ENCODE assay signal across 1 cellular context in genomic region chr16:27364493-27365141, GRCh38.
A peak's percentile ranks its signal among the peaks of the same experiment; 100 is the strongest.
TF ChIP-seq lines count a peak whose summit lies in the region.

No MANE protein-coding gene starts in this region.

TF ChIP-seq in HepG2, 621 proteins besides CTCF, POLR2A, EP300 and RAD21 (continued from another document and continues in another):
- TF ChIP-seq, protein P1, sequence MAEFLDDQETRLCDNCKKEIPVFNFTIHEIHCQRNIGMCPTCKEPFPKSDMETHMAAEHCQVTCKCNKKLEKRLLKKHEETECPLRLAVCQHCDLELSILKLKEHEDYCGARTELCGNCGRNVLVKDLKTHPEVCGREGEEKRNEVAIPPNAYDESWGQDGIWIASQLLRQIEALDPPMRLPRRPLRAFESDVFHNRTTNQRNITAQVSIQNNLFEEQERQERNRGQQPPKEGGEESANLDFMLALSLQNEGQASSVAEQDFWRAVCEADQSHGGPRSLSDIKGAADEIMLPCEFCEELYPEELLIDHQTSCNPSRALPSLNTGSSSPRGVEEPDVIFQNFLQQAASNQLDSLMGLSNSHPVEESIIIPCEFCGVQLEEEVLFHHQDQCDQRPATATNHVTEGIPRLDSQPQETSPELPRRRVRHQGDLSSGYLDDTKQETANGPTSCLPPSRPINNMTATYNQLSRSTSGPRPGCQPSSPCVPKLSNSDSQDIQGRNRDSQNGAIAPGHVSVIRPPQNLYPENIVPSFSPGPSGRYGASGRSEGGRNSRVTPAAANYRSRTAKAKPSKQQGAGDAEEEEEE (CRISPR knock-in tag; IDR thresholded peaks at IDR 0.05; ENCODE audit: borderline replicate concordance): no peak
- TF ChIP-seq ZGPAT (CRISPR knock-in tag; IDR thresholded peaks at IDR 0.05): peak; percentile 83
- TF ChIP-seq ISX (CRISPR knock-in tag; conservative IDR thresholded peaks at IDR 0.05): no peak
- TF ChIP-seq SMAD9 (CRISPR knock-in tag; IDR thresholded peaks at IDR 0.05): no peak
- peak; percentile 60; the same call in 1 of the 2 replicates for TF ChIP-seq ZMYM4 (CRISPR knock-in tag; IDR thresholded peaks at IDR 0.05)
- peak; percentile 61 for TF ChIP-seq ZNF574 (CRISPR knock-in tag; IDR thresholded peaks at IDR 0.05)
- no peak for TF ChIP-seq ZNF280D (CRISPR knock-in tag; IDR thresholded peaks at IDR 0.05)
- TF ChIP-seq MED8 (CRISPR knock-in tag; IDR thresholded peaks at IDR 0.05; ENCODE audit: insufficient replicate concordance): no peak
- TF ChIP-seq MIXL1 (CRISPR knock-in tag; IDR thresholded peaks at IDR 0.05): peak; percentile 38; the same call in 1 of the 2 replicates
- TF ChIP-seq, protein P2, sequence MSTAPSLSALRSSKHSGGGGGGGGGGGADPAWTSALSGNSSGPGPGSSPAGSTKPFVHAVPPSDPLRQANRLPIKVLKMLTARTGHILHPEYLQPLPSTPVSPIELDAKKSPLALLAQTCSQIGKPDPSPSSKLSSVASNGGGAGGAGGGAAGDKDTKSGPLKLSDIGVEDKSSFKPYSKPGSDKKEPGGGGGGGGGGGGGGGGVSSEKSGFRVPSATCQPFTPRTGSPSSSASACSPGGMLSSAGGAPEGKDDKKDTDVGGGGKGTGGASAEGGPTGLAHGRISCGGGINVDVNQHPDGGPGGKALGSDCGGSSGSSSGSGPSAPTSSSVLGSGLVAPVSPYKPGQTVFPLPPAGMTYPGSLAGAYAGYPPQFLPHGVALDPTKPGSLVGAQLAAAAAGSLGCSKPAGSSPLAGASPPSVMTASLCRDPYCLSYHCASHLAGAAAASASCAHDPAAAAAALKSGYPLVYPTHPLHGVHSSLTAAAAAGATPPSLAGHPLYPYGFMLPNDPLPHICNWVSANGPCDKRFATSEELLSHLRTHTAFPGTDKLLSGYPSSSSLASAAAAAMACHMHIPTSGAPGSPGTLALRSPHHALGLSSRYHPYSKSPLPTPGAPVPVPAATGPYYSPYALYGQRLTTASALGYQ (CRISPR knock-in tag; IDR thresholded peaks at IDR 0.05): peak; percentile 93
- TF ChIP-seq, protein P3, sequence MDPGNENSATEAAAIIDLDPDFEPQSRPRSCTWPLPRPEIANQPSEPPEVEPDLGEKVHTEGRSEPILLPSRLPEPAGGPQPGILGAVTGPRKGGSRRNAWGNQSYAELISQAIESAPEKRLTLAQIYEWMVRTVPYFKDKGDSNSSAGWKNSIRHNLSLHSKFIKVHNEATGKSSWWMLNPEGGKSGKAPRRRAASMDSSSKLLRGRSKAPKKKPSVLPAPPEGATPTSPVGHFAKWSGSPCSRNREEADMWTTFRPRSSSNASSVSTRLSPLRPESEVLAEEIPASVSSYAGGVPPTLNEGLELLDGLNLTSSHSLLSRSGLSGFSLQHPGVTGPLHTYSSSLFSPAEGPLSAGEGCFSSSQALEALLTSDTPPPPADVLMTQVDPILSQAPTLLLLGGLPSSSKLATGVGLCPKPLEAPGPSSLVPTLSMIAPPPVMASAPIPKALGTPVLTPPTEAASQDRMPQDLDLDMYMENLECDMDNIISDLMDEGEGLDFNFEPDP (CRISPR knock-in tag; conservative IDR thresholded peaks at IDR 0.05): no peak
- no peak for TF ChIP-seq NFKB2 (CRISPR knock-in tag; IDR thresholded peaks at IDR 0.05; ENCODE audit: borderline replicate concordance)
- no peak for TF ChIP-seq NBN (conservative IDR thresholded peaks at IDR 0.05)
- TF ChIP-seq, protein P4, sequence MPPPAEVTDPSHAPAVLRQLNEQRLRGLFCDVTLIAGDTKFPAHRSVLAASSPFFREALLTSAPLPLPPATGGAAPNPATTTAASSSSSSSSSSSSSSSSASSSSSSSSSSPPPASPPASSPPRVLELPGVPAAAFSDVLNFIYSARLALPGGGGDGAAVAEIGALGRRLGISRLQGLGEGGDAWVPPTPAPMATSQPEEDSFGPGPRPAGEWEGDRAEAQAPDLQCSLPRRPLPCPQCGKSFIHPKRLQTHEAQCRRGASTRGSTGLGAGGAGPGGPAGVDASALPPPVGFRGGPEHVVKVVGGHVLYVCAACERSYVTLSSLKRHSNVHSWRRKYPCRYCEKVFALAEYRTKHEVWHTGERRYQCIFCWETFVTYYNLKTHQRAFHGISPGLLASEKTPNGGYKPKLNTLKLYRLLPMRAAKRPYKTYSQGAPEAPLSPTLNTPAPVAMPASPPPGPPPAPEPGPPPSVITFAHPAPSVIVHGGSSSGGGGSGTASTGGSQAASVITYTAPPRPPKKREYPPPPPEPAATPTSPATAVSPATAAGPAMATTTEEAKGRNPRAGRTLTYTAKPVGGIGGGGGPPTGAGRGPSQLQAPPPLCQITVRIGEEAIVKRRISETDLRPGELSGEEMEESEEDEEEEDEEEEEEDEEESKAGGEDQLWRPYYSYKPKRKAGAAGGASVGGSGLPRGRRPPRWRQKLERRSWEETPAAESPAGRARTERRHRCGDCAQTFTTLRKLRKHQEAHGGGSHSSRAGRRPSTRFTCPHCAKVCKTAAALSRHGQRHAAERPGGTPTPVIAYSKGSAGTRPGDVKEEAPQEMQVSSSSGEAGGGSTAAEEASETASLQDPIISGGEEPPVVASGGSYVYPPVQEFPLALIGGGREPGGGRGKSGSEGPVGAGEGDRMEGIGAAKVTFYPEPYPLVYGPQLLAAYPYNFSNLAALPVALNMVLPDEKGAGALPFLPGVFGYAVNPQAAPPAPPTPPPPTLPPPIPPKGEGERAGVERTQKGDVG (CRISPR knock-in tag; IDR thresholded peaks at IDR 0.05; ENCODE audit: borderline replicate concordance): no peak
- peak; percentile 80 for TF ChIP-seq E2F5 (CRISPR knock-in tag; conservative IDR thresholded peaks at IDR 0.05)
- TF ChIP-seq NKX3-1 (CRISPR knock-in tag; IDR thresholded peaks at IDR 0.05): 0 out of 2 replicates have a peak, but pooled peaks have one; percentile 46
- TF ChIP-seq LRRFIP1 (CRISPR knock-in tag; conservative IDR thresholded peaks at IDR 0.05): no peak
- TF ChIP-seq, protein P5, sequence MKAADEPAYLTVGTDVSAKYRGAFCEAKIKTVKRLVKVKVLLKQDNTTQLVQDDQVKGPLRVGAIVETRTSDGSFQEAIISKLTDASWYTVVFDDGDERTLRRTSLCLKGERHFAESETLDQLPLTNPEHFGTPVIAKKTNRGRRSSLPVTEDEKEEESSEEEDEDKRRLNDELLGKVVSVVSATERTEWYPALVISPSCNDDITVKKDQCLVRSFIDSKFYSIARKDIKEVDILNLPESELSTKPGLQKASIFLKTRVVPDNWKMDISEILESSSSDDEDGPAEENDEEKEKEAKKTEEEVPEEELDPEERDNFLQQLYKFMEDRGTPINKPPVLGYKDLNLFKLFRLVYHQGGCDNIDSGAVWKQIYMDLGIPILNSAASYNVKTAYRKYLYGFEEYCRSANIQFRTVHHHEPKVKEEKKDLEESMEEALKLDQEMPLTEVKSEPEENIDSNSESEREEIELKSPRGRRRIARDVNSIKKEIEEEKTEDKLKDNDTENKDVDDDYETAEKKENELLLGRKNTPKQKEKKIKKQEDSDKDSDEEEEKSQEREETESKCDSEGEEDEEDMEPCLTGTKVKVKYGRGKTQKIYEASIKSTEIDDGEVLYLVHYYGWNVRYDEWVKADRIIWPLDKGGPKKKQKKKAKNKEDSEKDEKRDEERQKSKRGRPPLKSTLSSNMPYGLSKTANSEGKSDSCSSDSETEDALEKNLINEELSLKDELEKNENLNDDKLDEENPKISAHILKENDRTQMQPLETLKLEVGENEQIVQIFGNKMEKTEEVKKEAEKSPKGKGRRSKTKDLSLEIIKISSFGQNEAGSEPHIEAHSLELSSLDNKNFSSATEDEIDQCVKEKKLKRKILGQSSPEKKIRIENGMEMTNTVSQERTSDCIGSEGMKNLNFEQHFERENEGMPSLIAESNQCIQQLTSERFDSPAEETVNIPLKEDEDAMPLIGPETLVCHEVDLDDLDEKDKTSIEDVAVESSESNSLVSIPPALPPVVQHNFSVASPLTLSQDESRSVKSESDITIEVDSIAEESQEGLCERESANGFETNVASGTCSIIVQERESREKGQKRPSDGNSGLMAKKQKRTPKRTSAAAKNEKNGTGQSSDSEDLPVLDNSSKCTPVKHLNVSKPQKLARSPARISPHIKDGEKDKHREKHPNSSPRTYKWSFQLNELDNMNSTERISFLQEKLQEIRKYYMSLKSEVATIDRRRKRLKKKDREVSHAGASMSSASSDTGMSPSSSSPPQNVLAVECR (CRISPR knock-in tag; IDR thresholded peaks at IDR 0.05; ENCODE audit: borderline replicate concordance): peak; percentile 8; the same call in 1 of the 2 replicates
- no peak for TF ChIP-seq NR0B2 (CRISPR knock-in tag; IDR thresholded peaks at IDR 0.05)
- no peak for TF ChIP-seq MTF2 (CRISPR knock-in tag; IDR thresholded peaks at IDR 0.05; ENCODE audit: borderline replicate concordance)
- TF ChIP-seq CCDC6 (CRISPR knock-in tag; IDR thresholded peaks at IDR 0.05): no peak
- no peak for TF ChIP-seq ZNF460 (CRISPR knock-in tag; IDR thresholded peaks at IDR 0.05; ENCODE audit: borderline replicate concordance)
- TF ChIP-seq CBX5 (CRISPR knock-in tag; IDR thresholded peaks at IDR 0.05; ENCODE audit: borderline replicate concordance): peak; percentile 91; the same call in 1 of the 2 replicates
- TF ChIP-seq SOX13 (IDR thresholded peaks at IDR 0.05): peak; percentile 96
- TF ChIP-seq SOX13 (CRISPR knock-in tag; conservative IDR thresholded peaks at IDR 0.05 in 1 of 2, IDR thresholded peaks at IDR 0.05 in 1 of 2): peak in 1 of 2 experiments; percentile 99; a peak in 2 of 4 replicates
- TF ChIP-seq RFX5 (IDR thresholded peaks at IDR 0.05; ENCODE audit: low read depth, low read length): no peak
- no peak for TF ChIP-seq ZNF546 (CRISPR knock-in tag; conservative IDR thresholded peaks at IDR 0.05)
